1 cellular context compared by ENCODE assay signal in genomic region chr3:129063841-129064482, GRCh38.
TF ChIP-seq lines count a peak whose summit lies in the region.

No MANE protein-coding gene starts in this region.

TF ChIP-seq in HCT116, 20 proteins besides CTCF, POLR2A, EP300 and RAD21 (continued from another document):
- no peak for TF ChIP-seq TCF7L2 (IDR thresholded peaks at IDR 0.05; ENCODE audit: borderline replicate concordance, extremely low read depth, insufficient read depth, insufficient read length)
- TF ChIP-seq REST (IDR thresholded peaks at IDR 0.05; ENCODE audit: low read depth), result no peak
- no peak for TF ChIP-seq CBX3 (IDR thresholded peaks at IDR 0.05; ENCODE audit: low read depth)
- TF ChIP-seq SP1 (IDR thresholded peaks at IDR 0.05; ENCODE audit: low read depth), result no peak
- TF ChIP-seq ZFX (IDR thresholded peaks at IDR 0.05), result no peak
- no peak for TF ChIP-seq ZNF274 (IDR thresholded peaks at IDR 0.05; ENCODE audit: low read depth, low read length)
- no peak for TF ChIP-seq SIN3A (IDR thresholded peaks at IDR 0.05; ENCODE audit: low read depth)
- TF ChIP-seq SRF (IDR thresholded peaks at IDR 0.05; ENCODE audit: low read depth), result no peak
- TF ChIP-seq YY1 (IDR thresholded peaks at IDR 0.05; ENCODE audit: extremely low read depth, insufficient replicate concordance, low read depth, low read length), result no peak
- no peak for TF ChIP-seq JUND (IDR thresholded peaks at IDR 0.05)
- TF ChIP-seq POLR2AphosphoS5 (IDR thresholded peaks at IDR 0.05; ENCODE audit: low read depth, low read length), result no peak
- no peak for TF ChIP-seq EZH2phosphoT487 (IDR thresholded peaks at IDR 0.05; ENCODE audit: borderline replicate concordance)
- TF ChIP-seq EGR1 (IDR thresholded peaks at IDR 0.05; ENCODE audit: low read depth), result no peak
- TF ChIP-seq FOSL1 (IDR thresholded peaks at IDR 0.05; ENCODE audit: low read depth), result no peak
